8 cellular contexts compared by ENCODE assay signal in the genomic region with DNA sequence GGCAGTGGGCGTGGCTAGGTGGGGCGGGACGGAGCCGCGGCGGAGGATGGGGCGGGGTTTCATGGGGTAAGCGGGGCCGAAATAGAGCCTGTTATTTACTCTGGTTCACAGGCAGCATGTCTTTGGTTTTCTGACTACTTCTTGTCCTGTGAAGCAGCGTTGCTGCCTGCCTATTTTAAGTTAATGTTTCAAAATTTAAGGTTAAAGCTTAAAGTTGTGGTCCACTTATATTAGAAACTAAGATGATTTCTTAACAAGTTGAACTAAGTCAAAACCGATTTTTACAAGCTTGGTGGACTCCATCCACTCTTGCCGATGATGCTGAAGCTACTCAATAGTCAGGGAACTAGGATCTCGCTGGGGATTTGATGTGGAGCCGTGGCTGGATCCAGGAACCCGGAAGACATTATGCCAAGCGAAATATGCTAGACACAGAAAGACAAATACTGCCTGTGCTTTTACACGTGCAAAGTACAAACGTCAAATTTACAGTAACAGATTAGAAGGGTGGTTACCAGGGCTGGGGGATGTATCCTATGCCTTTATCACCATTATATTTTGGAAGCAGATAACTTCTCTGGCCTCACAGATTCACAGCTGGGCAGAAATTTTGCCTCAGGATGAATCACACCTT. TPM values are rescaled to one million over a fixed set of nuclear protein-coding genes. Genes with fewer than 3 reads are reported as not detected.
DNase-seq lines count a peak whose midpoint lies in the region; ATAC-seq and TF ChIP-seq lines count a peak whose summit lies in the region.

No MANE protein-coding gene starts in this region.

- H3K36me3 ChIP-seq in right atrium auricular region, result no peaks in the 10 kb centered on the region
- peaks cover 20% of the 10 kb centered on the region for H3K36me3 ChIP-seq in mesodermal cell (ENCODE audit: control insufficient read depth, insufficient read depth, low read length)

- intact Hi-C loops in left ventricle myocardium superior (cut with micrococcal nuclease), result no loop called here

- H3K4me1 ChIP-seq in right atrium auricular region (peaks cover 0 to 17% of the 10 kb centered on the region in 2 donors), mesodermal cell (ENCODE audit: control insufficient read depth, insufficient read depth, low read length, poor library complexity, severe bottlenecking) (no peaks in the 10 kb centered on the region)

- no peak for TF ChIP-seq CTCF in right atrium auricular region (IDR thresholded peaks at IDR 0.05)

- H3K9me3 ChIP-seq in right atrium auricular region (no peaks in the 10 kb centered on the region), mesodermal cell (ENCODE audit: control insufficient read depth, low read length) (peaks cover 45% of the 10 kb centered on the region)

- no peaks in the 10 kb centered on the region for H3K27me3 ChIP-seq in right atrium auricular region

- no peak for DNase-seq in right atrium auricular region (ENCODE audit: low spot score)
- no peak for DNase-seq in left ventricle myocardium superior
- DNase-seq in dedifferentiated amniotic fluid mesenchymal stem cell (ENCODE audit: extremely low spot score), result no peak
- no peak for DNase-seq in NCI-H2029 (lab: John Stamatoyannopoulos, UW)
- DNase-seq in activated CD8-positive, alpha-beta memory T cell treated with anti-CD3 and anti-CD28 coated beads for 24 hours, result no peak

- ATAC-seq in left ventricle myocardium superior, result no peak
- no peak for ATAC-seq in HG02610 (IDR thresholded peaks at IDR 0.05; ENCODE audit: unreplicated experiment)

- H3K4me3 ChIP-seq in right atrium auricular region, result peak overlapping the region; percentile 70 to 75
- peak overlapping the region; percentile 73 for H3K4me3 ChIP-seq in mesodermal cell (ENCODE audit: extremely low read depth, insufficient read depth, low read length, poor library complexity, severe bottlenecking)

- H3K27ac ChIP-seq in right atrium auricular region, result peak overlapping the region; percentile 90 to 95
- peak overlapping the region; percentile 74 for H3K27ac ChIP-seq in angular gyrus (ENCODE audit: low read depth, low read length)
- H3K27ac ChIP-seq in mesodermal cell (ENCODE audit: low read depth, low read length, severe bottlenecking), result peak overlapping the region; percentile 16

- 76 to 90% methylated on average over 6 to 10 of the region's 18 CpGs for WGBS in mesodermal cell (ENCODE audit: insufficient coverage in 2 of 2), 2 experiments

RNA-seq across cellular contexts. Expression of a gene that starts 0.5 kb away (rescaled TPM):
- 1 to 10 TPM; 2.4 to 3.3 TPM for total RNA-seq in right atrium auricular region
- 5.5 TPM for total RNA-seq in left ventricle myocardium superior
- 9.0 TPM for polyA plus RNA-seq in mesodermal cell (2013, experiment 1 of 2)
- polyA plus RNA-seq in mesodermal cell (2013, experiment 2 of 2), result 9.6 TPM

RNA-seq across cellular contexts. Expression of a gene that starts 31.2 kb away (rescaled TPM):
- total RNA-seq in right atrium auricular region, result 1 to 10 TPM; 2.2 to 7.6 TPM
- 6.6 TPM for total RNA-seq in left ventricle myocardium superior
- 7.3 TPM for polyA plus RNA-seq in mesodermal cell (2013, experiment 1 of 2)
- 5.4 TPM for polyA plus RNA-seq in mesodermal cell (2013, experiment 2 of 2)

RNA-seq across cellular contexts. Expression of a gene that starts 44.6 kb away (rescaled TPM):
- 10 to 100 TPM in 1 of 2 donors, 1 to 10 TPM in 1; 4.8 to 11.0 TPM for total RNA-seq in right atrium auricular region
- 8.0 TPM for total RNA-seq in left ventricle myocardium superior
- 7.2 TPM for polyA plus RNA-seq in mesodermal cell (2013, experiment 1 of 2)
- polyA plus RNA-seq in mesodermal cell (2013, experiment 2 of 2), result 5.5 TPM

RNA-seq across cellular contexts. Expression of a gene that starts 49.7 kb away (rescaled TPM):
- total RNA-seq in right atrium auricular region, result 100 to 1,000 TPM; 284 to 322 TPM
- total RNA-seq in left ventricle myocardium superior, result 372 TPM
- polyA plus RNA-seq in mesodermal cell (2013, experiment 1 of 2), result 229 TPM
- 195 TPM for polyA plus RNA-seq in mesodermal cell (2013, experiment 2 of 2)

Comparison
In these comparisons a context has a peak if more than half of its experiments do, and no peak if none do; other contexts are left out.
1. H3K27ac ChIP-seq: peak in every context shown above with its lines; median percentile 92 in right atrium auricular region; 74 in angular gyrus; 16 in mesodermal cell.